Comparison of ENCODE assay signal across 9 cellular contexts in genomic region chr2:143451622-143452021, GRCh38.
A peak's percentile ranks its signal among the peaks of the same experiment; 100 is the strongest.
DNase-seq lines count a peak whose midpoint lies in the region; ATAC-seq and TF ChIP-seq lines count a peak whose summit lies in the region.
"Had no signal": no experiment of that assay in that cellular context is flagged by ENCODE, and none has a peak within 500 bp of the region (broad histone marks: within the 10 kb centered on the region; RNA-seq: fewer than 3 reads in every experiment).

No MANE protein-coding gene starts in this region.

- TF ChIP-seq POLR2A in esophagus muscularis mucosa (IDR thresholded peaks at IDR 0.05; ENCODE audit: low read depth) = no peak

- DNase-seq in A673 (ENCODE audit: low spot score) (peak; percentile 97), esophagus muscularis mucosa (ENCODE audit: extremely low spot score) (no peak), substantia nigra (lab: John Stamatoyannopoulos, UW) (no peak), SK-N-DZ (ENCODE audit: low spot score) (no peak)
- no peak for DNase-seq in activated naive CD8-positive, alpha-beta T cell treated with anti-CD3 and anti-CD28 coated beads, Interleukin-2, amount 50 U/mL, for 24 hours
- DNase-seq in stimulated activated CD8-positive, alpha-beta memory T cell treated with anti-CD3 and anti-CD28 coated beads, Interleukin-4, amount 100 ng/mL, for 48 hours = no peak
- DNase-seq: NCI-H1092 treated with DMSO at 0.1 percent for 48 hours had no signal

- H3K27me3 Mint-ChIP-seq in activated naive CD8-positive, alpha-beta T cell treated with anti-CD3 and anti-CD28 coated beads, Interleukin-2, amount 50 U/mL, for 24 hours = no peaks in the 10 kb centered on the region

- intact Hi-C loops in A673 (cut with micrococcal nuclease; ENCODE audit: unreplicated experiment) (no loop called here), esophagus muscularis mucosa (cut with DNase I) (no loop called here)

- H3K9me3 Mint-ChIP-seq in activated naive CD8-positive, alpha-beta T cell treated with anti-CD3 and anti-CD28 coated beads, Interleukin-2, amount 50 U/mL, for 24 hours = no peaks in the 10 kb centered on the region

- no peak overlapping the region for H3K4me3 Mint-ChIP-seq in activated naive CD8-positive, alpha-beta T cell treated with anti-CD3 and anti-CD28 coated beads, Interleukin-2, amount 50 U/mL, for 24 hours

- H3K36me3 Mint-ChIP-seq in activated naive CD8-positive, alpha-beta T cell treated with anti-CD3 and anti-CD28 coated beads, Interleukin-2, amount 50 U/mL, for 24 hours (ENCODE audit: low read depth) = peaks cover 10% of the 10 kb centered on the region

- BruUV-seq in A673 (replicated peaks; lab: Mats Ljungman, UMichigan) = no TSS peak

- H3K4me1 ChIP-seq in A673 (ENCODE audit: insufficient read depth, low read length, poor library complexity, severe bottlenecking) (peaks cover 32% of the 10 kb centered on the region), esophagus muscularis mucosa (no peaks in the 10 kb centered on the region)

- ATAC-seq in GM19043 (IDR thresholded peaks at IDR 0.05; ENCODE audit: low read depth, unreplicated experiment) (peak; percentile 84), HG03196 (IDR thresholded peaks at IDR 0.05; ENCODE audit: unreplicated experiment) (peak; percentile 67)
- ATAC-seq in activated naive CD8-positive, alpha-beta T cell treated with anti-CD3 and anti-CD28 coated beads, Interleukin-2, amount 50 U/mL, for 24 hours = peak; percentile 40

- WGBS in esophagus muscularis mucosa = 48% methylated on average over 2 of the region's 2 CpGs

- H3K27ac ChIP-seq in A673 (ENCODE audit: low read depth, low read length, poor library complexity, severe bottlenecking) (peak overlapping the region; percentile 17), esophagus muscularis mucosa (replicated peaks in 1 of 4) (peak overlapping the region in 1 of 4 donors; percentile 19), substantia nigra (ENCODE audit: low read depth, low read length, poor library complexity, severe bottlenecking) (no peak overlapping the region)

- peaks cover 41% of the 10 kb centered on the region for H3K4me1 Mint-ChIP-seq in activated naive CD8-positive, alpha-beta T cell treated with anti-CD3 and anti-CD28 coated beads, Interleukin-2, amount 50 U/mL, for 24 hours

- H3K27me3 ChIP-seq in A673 (replicated peaks; ENCODE audit: insufficient read depth, low read depth, low read length, poor library complexity) = no peaks in the 10 kb centered on the region
- no peaks in the 10 kb centered on the region for H3K27me3 ChIP-seq in esophagus muscularis mucosa

- CTCF ChIA-PET in A673 (lab: Charles Lee) = no interaction called here

- H3K36me3 ChIP-seq in A673 (ENCODE audit: insufficient read depth, low read length, poor library complexity, severe bottlenecking) (no peaks in the 10 kb centered on the region), esophagus muscularis mucosa (no peaks in the 10 kb centered on the region)

- no peak for TF ChIP-seq CTCF in A673 (conservative IDR thresholded peaks at IDR 0.05; ENCODE audit: low read depth, low read length)
- no peak for TF ChIP-seq CTCF in esophagus muscularis mucosa (IDR thresholded peaks at IDR 0.05)

- H3K4me3 ChIP-seq in A673 (ENCODE audit: low read depth, low read length, poor library complexity, severe bottlenecking) (peak overlapping the region; percentile 9), esophagus muscularis mucosa (no peak overlapping the region)

- no peaks in the 10 kb centered on the region for H3K9me3 ChIP-seq in A673 (ENCODE audit: low read depth, low read length, poor library complexity, severe bottlenecking)
- peaks cover 0 to 6% (median 0%) of the 10 kb centered on the region in 4 donors for H3K9me3 ChIP-seq in esophagus muscularis mucosa

- no peak for TF ChIP-seq EP300 in esophagus muscularis mucosa (IDR thresholded peaks at IDR 0.05)

- POLR2A ChIA-PET in A673 (lab: Charles Lee; ENCODE audit: low non-redundant PET) = no interaction called here

- H3K27ac Mint-ChIP-seq in activated naive CD8-positive, alpha-beta T cell treated with anti-CD3 and anti-CD28 coated beads, Interleukin-2, amount 50 U/mL, for 24 hours = no peak overlapping the region
